In genomic region chr10:132226586-132227405, GRCh38 we compare ENCODE assay signal across 27 cellular contexts. TPM values are rescaled to one million over a fixed set of nuclear protein-coding genes. Genes with fewer than 3 reads are reported as not detected.
DNase-seq lines count a peak whose midpoint lies in the region; ATAC-seq, FAIRE-seq and TF ChIP-seq lines count a peak whose summit lies in the region.
"Had no signal": no experiment of that assay in that cellular context is flagged by ENCODE, and none has a peak within 500 bp of the region (broad histone marks: within the 10 kb centered on the region; RNA-seq: fewer than 3 reads in every experiment).

No MANE protein-coding gene starts in this region.

- H3K4me1 ChIP-seq in kidney (ENCODE audit: control insufficient read depth in 1 of 2, insufficient read depth in 1 of 2, low read depth in 1 of 2, low read length in 2 of 2), result peaks cover 0 to 5% of the 10 kb centered on the region in 2 donors
- H3K4me1 ChIP-seq: SJSA1 had no signal

- no peaks in the 10 kb centered on the region for H3K9me3 Mint-ChIP-seq in T-helper 2 cell treated with Interferon-gamma antibody and Interleukin-4, amounts not matched to agents 5 μg/mL and 100 μg/mL, for 36 hours
- H3K9me3 Mint-ChIP-seq in natural killer cell treated with Interleukin-12 subunit alpha and Interleukin-12 subunit beta and Interleukin-15 and Interleukin-18, amount 100 ng/mL, for 72 hours, result no peaks in the 10 kb centered on the region
- peaks cover 0 to 3% of the 10 kb centered on the region in 2 donors for H3K9me3 Mint-ChIP-seq in natural killer cell
- H3K9me3 Mint-ChIP-seq: CD8-positive, alpha-beta T cell; H9; HFFc6 had no signal

- no peak for FAIRE-seq in kidney (lab: Jason Lieb, UNC)
- FAIRE-seq: GM12892, RCC 7860 had no signal

- H3K27me3 Mint-ChIP-seq in T-helper 2 cell treated with Interferon-gamma antibody and Interleukin-4, amounts not matched to agents 5 μg/mL and 100 μg/mL, for 36 hours (ENCODE audit: low read depth), result no peaks in the 10 kb centered on the region
- no peaks in the 10 kb centered on the region for H3K27me3 Mint-ChIP-seq in natural killer cell treated with Interleukin-12 subunit alpha and Interleukin-12 subunit beta and Interleukin-15 and Interleukin-18, amount 100 ng/mL, for 72 hours
- H3K27me3 Mint-ChIP-seq in natural killer cell (ENCODE audit: low read depth in 2 of 2), result no peaks in the 10 kb centered on the region

- H3K4me3 Mint-ChIP-seq in T-helper 2 cell treated with Interferon-gamma antibody and Interleukin-4, amounts not matched to agents 5 μg/mL and 100 μg/mL, for 36 hours, result no peak overlapping the region
- H3K4me3 Mint-ChIP-seq in natural killer cell treated with Interleukin-12 subunit alpha and Interleukin-12 subunit beta and Interleukin-15 and Interleukin-18, amount 100 ng/mL, for 72 hours, result peak overlapping the region; percentile 1
- H3K4me3 Mint-ChIP-seq in natural killer cell, result no peak overlapping the region
- H3K4me3 Mint-ChIP-seq: CD8-positive, alpha-beta T cell; H9; HFFc6 had no signal

- H3K4me1 Mint-ChIP-seq in T-helper 2 cell treated with Interferon-gamma antibody and Interleukin-4, amounts not matched to agents 5 μg/mL and 100 μg/mL, for 36 hours (ENCODE audit: low read depth), result peaks cover 20% of the 10 kb centered on the region
- peaks cover 18 to 21% of the 10 kb centered on the region in 2 donors for H3K4me1 Mint-ChIP-seq in natural killer cell treated with Interleukin-12 subunit alpha and Interleukin-12 subunit beta and Interleukin-15 and Interleukin-18, amount 100 ng/mL, for 72 hours (ENCODE audit: low read depth in 2 of 2)
- peaks cover 11 to 30% of the 10 kb centered on the region in 2 donors for H3K4me1 Mint-ChIP-seq in natural killer cell

- H3K36me3 Mint-ChIP-seq in T-helper 2 cell treated with Interferon-gamma antibody and Interleukin-4, amounts not matched to agents 5 μg/mL and 100 μg/mL, for 36 hours (ENCODE audit: low read depth), result no peaks in the 10 kb centered on the region
- peaks cover 6% of the 10 kb centered on the region for H3K36me3 Mint-ChIP-seq in natural killer cell treated with Interleukin-12 subunit alpha and Interleukin-12 subunit beta and Interleukin-15 and Interleukin-18, amount 100 ng/mL, for 72 hours
- H3K36me3 Mint-ChIP-seq in natural killer cell, result no peaks in the 10 kb centered on the region
- H3K36me3 Mint-ChIP-seq: CD8-positive, alpha-beta T cell had no signal

- H3K36me3 ChIP-seq in kidney (ENCODE audit: control insufficient read depth in 1 of 2, insufficient read depth in 2 of 2, low read length in 2 of 2), result no peaks in the 10 kb centered on the region
- H3K36me3 ChIP-seq: BLaER1 treated with 17β-estradiol and CSF1 and Interleukin-3, amounts not matched to agents 10 nM and 100 nM; SJSA1 had no signal

- H3K9ac ChIP-seq in kidney (ENCODE audit: low read length in 2 of 2), result no peak overlapping the region
- H3K9ac ChIP-seq: BLaER1 treated with 17β-estradiol and CSF1 and Interleukin-3, amounts not matched to agents 10 nM and 100 nM; GM23248 had no signal

- TF ChIP-seq CTCF in natural killer cell (IDR thresholded peaks at IDR 0.05) (no peak), kidney (IDR thresholded peaks at IDR 0.05; ENCODE audit: borderline replicate concordance, extremely low read depth, insufficient read depth) (no peak)

- no peak for DNase-seq in T-helper 2 cell treated with Interferon-gamma antibody and Interleukin-4, amounts not matched to agents 5 μg/mL and 100 μg/mL, for 36 hours (ENCODE audit: low spot score)
- DNase-seq in T-helper 2 cell (no peak), natural killer cell (no peak), kidney (peak; percentile 59), COLO829 (ENCODE audit: low spot score) (no peak)
- DNase-seq in natural killer cell treated with Interleukin-12 subunit alpha and Interleukin-12 subunit beta and Interleukin-15 and Interleukin-18, amount 100 ng/mL, for 72 hours (ENCODE audit: low spot score), result no peak
- DNase-seq: 8988T; Calu3; CD8-positive, alpha-beta T cell; DMS153; GM23248; H9; HFFc6; KBM-7; MM.1S; NCI-H1048; NCI-H1694; NCI-H2081; NCI-H2171 treated with DMSO at 0.1 percent for 48 hours; NCI-H524 treated with DMSO at 0.1 percent for 48 hours; OCI-M1 had no signal

- no peak for ATAC-seq in natural killer cell treated with Interleukin-12 subunit alpha and Interleukin-12 subunit beta and Interleukin-15 and Interleukin-18, amount 100 ng/mL, for 72 hours
- ATAC-seq in natural killer cell (no peak), HG03196 (IDR thresholded peaks at IDR 0.05; ENCODE audit: unreplicated experiment) (no peak), GM19023 (IDR thresholded peaks at IDR 0.05; ENCODE audit: unreplicated experiment) (no peak)
- ATAC-seq: CD8-positive, alpha-beta T cell had no signal

- no peak overlapping the region for H3K27ac ChIP-seq in kidney (ENCODE audit: low read depth in 2 of 2, low read length in 2 of 2)
- H3K27ac ChIP-seq: BLaER1 treated with 17β-estradiol and CSF1 and Interleukin-3, amounts not matched to agents 10 nM and 100 nM; GM23248; SJSA1 had no signal

- H3K4me3 ChIP-seq in kidney (ENCODE audit: low read length in 2 of 2), result no peak overlapping the region
- H3K4me3 ChIP-seq: BLaER1 treated with 17β-estradiol and CSF1 and Interleukin-3, amounts not matched to agents 10 nM and 100 nM; GM23248; SJSA1 had no signal

- intact Hi-C loops in natural killer cell (cut with micrococcal nuclease) (loop anchor here (10.0 kb wide), 1 partner anchor 228 kb away; no protein-coding TSS in a partner anchor), kidney (cut with DNase I) (loop anchor here (10.0 kb wide), 1 partner anchor 128 kb away; no protein-coding TSS in a partner anchor)

- peak overlapping the region; percentile 1 for H3K27ac Mint-ChIP-seq in T-helper 2 cell treated with Interferon-gamma antibody and Interleukin-4, amounts not matched to agents 5 μg/mL and 100 μg/mL, for 36 hours
- H3K27ac Mint-ChIP-seq in natural killer cell treated with Interleukin-12 subunit alpha and Interleukin-12 subunit beta and Interleukin-15 and Interleukin-18, amount 100 ng/mL, for 72 hours, result peak overlapping the region; percentile 1 to 9
- peak overlapping the region in 1 of 2 donors; percentile 66 for H3K27ac Mint-ChIP-seq in natural killer cell
- H3K27ac Mint-ChIP-seq: CD8-positive, alpha-beta T cell; H9; HFFc6 had no signal

- H3K9me3 ChIP-seq in kidney (ENCODE audit: control insufficient read depth in 1 of 2, low read length in 2 of 2), result no peaks in the 10 kb centered on the region
- H3K9me3 ChIP-seq: BLaER1 treated with 17β-estradiol and CSF1 and Interleukin-3, amounts not matched to agents 10 nM and 100 nM; SJSA1 had no signal

RNA-seq across cellular contexts. Expression of gene DPYSL4, which starts 40.0 kb away (rescaled TPM):
- total RNA-seq in natural killer cell treated with Interleukin-12 subunit alpha and Interleukin-12 subunit beta and Interleukin-15 and Interleukin-18, amount 100 ng/mL, for 72 hours, result 10 to 100 TPM in 1 of 2 donors, 1 to 10 TPM in 1; 6.5 to 19.2 TPM
- total RNA-seq in natural killer cell (1 to 10 TPM in 2 of 3 donors, under 1 TPM in 1; 0.40 to 1.3 (median 1.0) TPM), kidney (0.60 TPM)
- not detected for polyA plus RNA-seq in kidney (ENCODE audit: insufficient read depth, low read depth, low replicate concordance)
- total RNA-seq: Calu3 had no signal
